Comparison of ENCODE assay signal across 1 cellular context in genomic region chr10:34216348-34216908, GRCh38.
TF ChIP-seq lines count a peak whose summit lies in the region.

No MANE protein-coding gene starts in this region.

TF ChIP-seq in SK-N-SH, 30 proteins besides CTCF, POLR2A, EP300 and RAD21 (continued from another document):
- TF ChIP-seq REST (IDR thresholded peaks at IDR 0.05; ENCODE audit: low read depth, low read length) (no peak), FOXM1 (IDR thresholded peaks at IDR 0.05; ENCODE audit: low read depth) (no peak), ZBTB33 (IDR thresholded peaks at IDR 0.05; ENCODE audit: borderline replicate concordance, low read depth) (no peak), PBX3 (IDR thresholded peaks at IDR 0.05) (peak; percentile 9; the same call in 1 of the 2 replicates), TEAD4 (IDR thresholded peaks at IDR 0.05; ENCODE audit: borderline replicate concordance, insufficient read depth) (no peak), ELF1 (IDR thresholded peaks at IDR 0.05) (no peak), JUND (IDR thresholded peaks at IDR 0.05) (no peak), SMC3 (IDR thresholded peaks at IDR 0.05; ENCODE audit: low read depth, low read length) (no peak), NFIC (IDR thresholded peaks at IDR 0.05; ENCODE audit: borderline replicate concordance) (no peak), MXI1 (IDR thresholded peaks at IDR 0.05; ENCODE audit: low read depth, low read length) (no peak), MEF2A (IDR thresholded peaks at IDR 0.05; ENCODE audit: borderline replicate concordance, low read depth) (no peak), FOSL2 (IDR thresholded peaks at IDR 0.05; ENCODE audit: borderline replicate concordance, low read depth) (no peak), USF1 (IDR thresholded peaks at IDR 0.05; ENCODE audit: borderline replicate concordance, low read depth) (no peak)
